ENCODE assay signal across 17 cellular contexts in the genomic region with DNA sequence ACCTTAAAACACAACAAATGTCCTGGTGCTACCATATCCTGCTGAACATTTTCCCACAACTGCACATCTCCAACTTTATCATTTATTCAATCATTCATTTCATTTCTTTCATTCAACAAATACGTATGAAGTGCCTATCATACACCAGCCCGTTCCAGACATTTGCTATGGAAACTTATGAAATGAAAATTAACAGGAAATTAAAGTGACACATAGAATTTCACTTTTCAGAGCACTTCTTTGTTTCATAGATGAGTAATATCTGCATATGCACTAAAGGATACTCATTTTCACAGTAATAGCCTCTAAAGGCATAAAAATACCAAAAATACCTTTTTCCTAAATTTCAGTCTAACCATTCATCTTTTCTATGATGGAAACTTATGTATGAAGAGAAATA.
"Had no signal": no experiment of that assay in that cellular context is flagged by ENCODE, and none has a peak within 500 bp of the region (broad histone marks: within the 10 kb centered on the region; RNA-seq: fewer than 3 reads in every experiment).

No MANE protein-coding gene starts in this region.

- H3K27ac Mint-ChIP-seq: immature natural killer cell had no signal

- H3K4me1 ChIP-seq: thyroid gland had no signal

- H3K4me3 Mint-ChIP-seq: immature natural killer cell, neural crest cell had no signal

- DNase-seq: activated CD4-positive, alpha-beta T cell treated with anti-CD3 and anti-CD28 coated beads for 1 hour; activated gamma-delta T cell treated with Interleukin-2 at 50 U/mL for 16 hours; adrenal gland; cortex of kidney; effector CD8-positive, alpha-beta T cell; esophagus squamous epithelium; glutamatergic neuron; immature natural killer cell; left colon; mammary epithelial cell; Right ventricle myocardium superior; sigmoid colon; spleen; T-helper 9 cell; thyroid gland had no signal

- H3K9me3 Mint-ChIP-seq: immature natural killer cell, neural crest cell had no signal

- ATAC-seq: left colon had no signal

- H3K9me3 ChIP-seq: adrenal gland, esophagus squamous epithelium, sigmoid colon, spleen, thyroid gland had no signal

- H3K4me3 ChIP-seq: adrenal gland, esophagus squamous epithelium, sigmoid colon, SK-N-MC, spleen, thyroid gland had no signal

- H3K27me3 ChIP-seq: adrenal gland, esophagus squamous epithelium, sigmoid colon, spleen, thyroid gland had no signal

- H3K27ac ChIP-seq: adrenal gland, esophagus squamous epithelium, sigmoid colon, SK-N-MC, spleen, thyroid gland had no signal
